ENCODE assay signal across 19 cellular contexts in genomic region chr1:232378266-232379041, GRCh38.
DNase-seq lines count a peak whose midpoint lies in the region; ATAC-seq and TF ChIP-seq lines count a peak whose summit lies in the region.
"Had no signal": no experiment of that assay in that cellular context is flagged by ENCODE, and none has a peak within 500 bp of the region (broad histone marks: within the 10 kb centered on the region; RNA-seq: fewer than 3 reads in every experiment).

No MANE protein-coding gene starts in this region.

- no peak overlapping the region for H2BK20ac ChIP-seq in H9 (ENCODE audit: low read depth, low read length, poor library complexity, severe bottlenecking)

- TF ChIP-seq CTCF in Panc1 (IDR thresholded peaks at IDR 0.05), result no peak
- TF ChIP-seq CTCF in psoas muscle (IDR thresholded peaks at IDR 0.05), result no peak
- TF ChIP-seq CTCF in H9 (conservative IDR thresholded peaks at IDR 0.05), result no peak
- no peak for TF ChIP-seq CTCF in hepatocyte (IDR thresholded peaks at IDR 0.05; ENCODE audit: poor library complexity)

- intact Hi-C loops in Panc1 (cut with micrococcal nuclease; ENCODE audit: unreplicated experiment) (no loop called here), psoas muscle (cut with DNase I) (loop anchor here in 1 of 2 donors (5.0 kb wide), 1 partner anchor 41 kb away; no protein-coding TSS in a partner anchor)

- H2AFZ ChIP-seq in H9 (ENCODE audit: low read length) (no peak overlapping the region), hepatocyte (no peak overlapping the region)

- H3T11ph ChIP-seq in H9 (ENCODE audit: low read length), result no peak overlapping the region

- POLR2A ChIA-PET in Panc1 (lab: Charles Lee), result no interaction called here

- H2BK15ac ChIP-seq in H9 (ENCODE audit: low read depth, low read length), result no peak overlapping the region

- H3K79me2 ChIP-seq in H9 (ENCODE audit: insufficient read depth, low read length) (no peaks in the 10 kb centered on the region), hepatocyte (no peaks in the 10 kb centered on the region)

- no peak overlapping the region for H3K4ac ChIP-seq in H9 (ENCODE audit: low read depth, low read length)

- DNase-seq in NCI-H1092 treated with DMSO at 0.1 percent for 48 hours (lab: John Stamatoyannopoulos, UW) (peak; percentile 78), Panc1 (ENCODE audit: low read depth, low spot score) (no peak), fibroblast of peridontal ligament (ENCODE audit: extremely low read depth) (peak; percentile 14), psoas muscle (no peak), H9 (no peak), HUDEP-2 (lab: John Stamatoyannopoulos, UW; ENCODE audit: unreplicated experiment in 76 of 76) (no peak), hepatocyte (ENCODE audit: low spot score) (no peak)
- DNase-seq: activated CD4-positive, alpha-beta T cell treated with anti-CD3 and anti-CD28 coated beads, Interleukin-2, amount 50 U/mL, for 48 hours; effector CD4-positive, alpha-beta T cell; foreskin keratinocyte; naive B cell; NCI-H1105; right lobe of liver; RPMI8226; stimulated activated naive CD8-positive, alpha-beta T cell treated with anti-CD3 and anti-CD28 coated beads, Interleukin-15, Interleukin-2, amounts not matched to agents 100 U/mL and 50 U/mL, for 24 hours; T-helper 9 cell had no signal

- WGBS in psoas muscle, 3 donors, result 31 to 45% (median 31%) methylated on average over 13 of the region's 13 CpGs
- WGBS in H9 (ENCODE audit: extremely low coverage, insufficient read length, low lambda C conversion rate), result no CpG with 5 or more reads among the region's 13 CpGs
- 72% methylated on average over 13 of the region's 13 CpGs for WGBS in hepatocyte (ENCODE audit: low lambda C conversion rate, missing lambda C conversion rate)

- H3K4me3 Mint-ChIP-seq in H9, result no peak overlapping the region
- H3K4me3 Mint-ChIP-seq: naive B cell had no signal

- no peak overlapping the region for H3K18ac ChIP-seq in H9 (ENCODE audit: insufficient read length, low read depth, low read length)

- H4K91ac ChIP-seq in H9 (ENCODE audit: insufficient read length, low read depth, low read length), result no peak overlapping the region

- H3K9me3 ChIP-seq in Panc1 (ENCODE audit: control insufficient read depth, insufficient read depth, low read depth, low read length) (no peaks in the 10 kb centered on the region), psoas muscle (no peaks in the 10 kb centered on the region), H9 (ENCODE audit: control insufficient read depth, low read depth, low read length) (no peaks in the 10 kb centered on the region), hepatocyte (ENCODE audit: low read depth) (no peaks in the 10 kb centered on the region)
- H3K9me3 ChIP-seq: ascending aorta; BLaER1 treated with 17β-estradiol and CSF1 and Interleukin-3, amounts not matched to agents 10 nM and 100 nM; right lobe of liver had no signal

- no peaks in the 10 kb centered on the region for H3K36me3 ChIP-seq in Panc1 (ENCODE audit: control insufficient read depth, insufficient read depth, low read length)
- no peaks in the 10 kb centered on the region for H3K36me3 ChIP-seq in psoas muscle (ENCODE audit: insufficient read depth in 1 of 2, low read depth in 1 of 2)
- H3K36me3 ChIP-seq in hepatocyte (replicated peaks; ENCODE audit: insufficient read depth, low read depth), result no peaks in the 10 kb centered on the region
- H3K36me3 ChIP-seq: ascending aorta; BLaER1 treated with 17β-estradiol and CSF1 and Interleukin-3, amounts not matched to agents 10 nM and 100 nM; right lobe of liver had no signal

- H3K4me1 Mint-ChIP-seq in H9, result peaks cover 18 to 21% of the 10 kb centered on the region in 2 experiments
- H3K4me1 Mint-ChIP-seq: naive B cell had no signal

- H3K27ac ChIP-seq in Panc1 (ENCODE audit: low read length) (no peak overlapping the region), psoas muscle (peak overlapping the region; percentile 50), H9 (ENCODE audit: insufficient read length, low read depth, low read length) (no peak overlapping the region), hepatocyte (no peak overlapping the region)
- H3K27ac ChIP-seq: ascending aorta; BLaER1 treated with 17β-estradiol and CSF1 and Interleukin-3, amounts not matched to agents 10 nM and 100 nM; foreskin keratinocyte; right lobe of liver had no signal

- H3K4me1 ChIP-seq in Panc1 (ENCODE audit: control insufficient read depth, insufficient read depth, low read length) (no peaks in the 10 kb centered on the region), psoas muscle (peaks cover 27% of the 10 kb centered on the region), H9 (ENCODE audit: insufficient read depth, low read length) (0 out of 2 replicates have a peak, but pooled peaks cover 3% of the 10 kb centered on the region), hepatocyte (ENCODE audit: insufficient read depth) (peaks cover 12% of the 10 kb centered on the region)
- H3K4me1 ChIP-seq: ascending aorta; BLaER1 treated with 17β-estradiol and CSF1 and Interleukin-3, amounts not matched to agents 10 nM and 100 nM; foreskin keratinocyte; right lobe of liver had no signal

- H3K14ac ChIP-seq in H9 (ENCODE audit: insufficient read depth, low read length), result no peak overlapping the region

- 0 out of 7 replicates have a peak, but pooled peaks cover 0 to 3% (median 0%) of the 10 kb centered on the region in 3 experiments for H3K36me3 Mint-ChIP-seq in H9 (ENCODE audit: insufficient read depth in 1 of 3, low read depth in 3 of 3)
- H3K36me3 Mint-ChIP-seq: naive B cell had no signal

- H2BK120ac ChIP-seq in H9 (ENCODE audit: low read depth, low read length, poor library complexity, severe bottlenecking), result no peak overlapping the region

- no peak overlapping the region for H3K9ac ChIP-seq in H9 (ENCODE audit: extremely low read depth, insufficient read length, low read length)
- H3K9ac ChIP-seq: BLaER1 treated with 17β-estradiol and CSF1 and Interleukin-3, amounts not matched to agents 10 nM and 100 nM had no signal

- H4K5ac ChIP-seq in H9 (ENCODE audit: insufficient read length, low read depth, low read length), result no peak overlapping the region

- H3K56ac ChIP-seq in H9 (ENCODE audit: insufficient read length, low read depth, low read length), result no peak overlapping the region

- H3K23me2 ChIP-seq in H9 (ENCODE audit: insufficient read length, low read depth, low read length, poor library complexity, severe bottlenecking), result no peaks in the 10 kb centered on the region

- peak overlapping the region in 1 of 2 experiments; percentile 10; a peak in 2 of 4 replicates for H3K4me3 ChIP-seq in Panc1 (ENCODE audit: low read depth in 2 of 2, low read length in 2 of 2)
- H3K4me3 ChIP-seq in psoas muscle, result no peak overlapping the region
- H3K4me3 ChIP-seq in hepatocyte, result no peak overlapping the region
- H3K4me3 ChIP-seq: ascending aorta; BLaER1 treated with 17β-estradiol and CSF1 and Interleukin-3, amounts not matched to agents 10 nM and 100 nM; right lobe of liver had no signal

- no peak overlapping the region for H2AK5ac ChIP-seq in H9 (ENCODE audit: insufficient read length, low read length)

- no peak overlapping the region for H2BK5ac ChIP-seq in H9 (ENCODE audit: insufficient read length, low read length)

- H4K20me1 ChIP-seq in H9 (ENCODE audit: control insufficient read depth, insufficient read depth, insufficient read length) (no peaks in the 10 kb centered on the region), hepatocyte (ENCODE audit: insufficient read depth, poor library complexity, severe bottlenecking) (no peaks in the 10 kb centered on the region)
- H4K20me1 ChIP-seq: BLaER1 treated with 17β-estradiol and CSF1 and Interleukin-3, amounts not matched to agents 10 nM and 100 nM had no signal

- no peaks in the 10 kb centered on the region for H3K79me1 ChIP-seq in H9 (ENCODE audit: insufficient read depth, low read depth, low read length, poor library complexity, severe bottlenecking)

- no peaks in the 10 kb centered on the region for H3K27me3 ChIP-seq in Panc1 (ENCODE audit: control insufficient read depth, insufficient read depth, low read length)
- no peaks in the 10 kb centered on the region for H3K27me3 ChIP-seq in psoas muscle (ENCODE audit: insufficient read depth in 3 of 3, low read length in 2 of 3)
- H3K27me3 ChIP-seq in H9 (ENCODE audit: insufficient read depth, low read length), result no peaks in the 10 kb centered on the region
- H3K27me3 ChIP-seq in hepatocyte, result no peaks in the 10 kb centered on the region
- H3K27me3 ChIP-seq: ascending aorta; BLaER1 treated with 17β-estradiol and CSF1 and Interleukin-3, amounts not matched to agents 10 nM and 100 nM; foreskin keratinocyte; right lobe of liver had no signal

- no peak overlapping the region for H4K8ac ChIP-seq in H9 (replicated peaks; ENCODE audit: insufficient read length, low read depth, low read length)

- no TSS peak for BruUV-seq in Panc1 (replicated peaks; lab: Mats Ljungman, UMichigan)

- no peak overlapping the region for H3K27ac Mint-ChIP-seq in H9
- H3K27ac Mint-ChIP-seq: naive B cell had no signal

- H3K9me2 ChIP-seq in hepatocyte (replicated peaks; ENCODE audit: insufficient read depth), result no peaks in the 10 kb centered on the region

- CTCF ChIA-PET in Panc1 (lab: Charles Lee), result no interaction called here

- H3K23ac ChIP-seq in H9 (ENCODE audit: insufficient read length, low read depth, low read length), result no peak overlapping the region

- H2BK12ac ChIP-seq in H9 (ENCODE audit: insufficient read length, low read depth, low read length), result no peak overlapping the region

- peaks cover 12% of the 10 kb centered on the region for H3K27me3 Mint-ChIP-seq in H9 (ENCODE audit: low read depth)

- ATAC-seq in Panc1, result peak; percentile 78
- ATAC-seq in psoas muscle, result peak in 3 of 4 donors; percentile 21 to 34 (median 22)
- no peak for ATAC-seq in HG03280 (IDR thresholded peaks at IDR 0.05; ENCODE audit: unreplicated experiment)
- ATAC-seq: foreskin keratinocyte; stimulated activated naive CD8-positive, alpha-beta T cell treated with anti-CD3 and anti-CD28 coated beads, Interleukin-15, Interleukin-2, amounts not matched to agents 100 U/mL and 50 U/mL, for 24 hours had no signal

- H3K4me2 ChIP-seq in H9 (ENCODE audit: insufficient read depth, insufficient read length, low read length) (no peak overlapping the region), hepatocyte (no peak overlapping the region)
- H3K4me2 ChIP-seq: BLaER1 treated with 17β-estradiol and CSF1 and Interleukin-3, amounts not matched to agents 10 nM and 100 nM had no signal

- in situ Hi-C loops in Panc1 (cut with HindIII; ENCODE audit: low pct_unique_long_range_greater_than_20kb, low sequenced_read_pairs), result no loop called here

- H3K9me3 Mint-ChIP-seq in H9, result peaks cover 0 to 3% of the 10 kb centered on the region in 2 experiments; a peak in 1 of 5 replicates

Comparison
In these comparisons a context has a peak if more than half of its experiments do, and no peak if none do; other contexts are left out.
1. DNase-seq: peak in NCI-H1092 treated with DMSO at 0.1 percent for 48 hours (single experiment) and fibroblast of peridontal ligament (single experiment); none in Panc1 (single experiment), psoas muscle (0 of 2), H9 (single experiment), HUDEP-2 (0 of 76) and hepatocyte (single experiment).